Comparison of ENCODE assay signal across 18 cellular contexts in genomic region chr9:35935755-35936509, GRCh38. TPM values are rescaled to one million over a fixed set of nuclear protein-coding genes. Genes with fewer than 3 reads are reported as not detected.
DNase-seq lines count a peak whose midpoint lies in the region; ATAC-seq, FAIRE-seq and TF ChIP-seq lines count a peak whose summit lies in the region.
"Had no signal": no experiment of that assay in that cellular context is flagged by ENCODE, and none has a peak within 500 bp of the region (broad histone marks: within the 10 kb centered on the region; RNA-seq: fewer than 3 reads in every experiment).

No MANE protein-coding gene starts in this region.

- H3K27ac ChIP-seq in A549 (peak overlapping the region in 1 of 2 experiments; percentile 20; a peak in 1 of 6 replicates), GM23248 (peak overlapping the region; percentile 55), astrocyte (ENCODE audit: low read depth, low read length) (peak overlapping the region; percentile 80)
- H3K27ac ChIP-seq: skin epidermis had no signal

- H3K4me1 ChIP-seq in A549 (no peaks in the 10 kb centered on the region), GM23248 (ENCODE audit: insufficient read depth) (peaks cover 36% of the 10 kb centered on the region), astrocyte (ENCODE audit: insufficient read depth, low read length) (peaks cover 26% of the 10 kb centered on the region)

- H3K4me2 ChIP-seq in A549 (0 out of 3 replicates have a peak overlapping the region, but pooled peaks have one; percentile 2), GM23248 (ENCODE audit: unreplicated experiment) (peak overlapping the region; percentile 34), astrocyte (ENCODE audit: low read length) (peak overlapping the region; percentile 48)

- TF ChIP-seq RAD21 in A549 (conservative IDR thresholded peaks at IDR 0.05 in 1 of 2, IDR thresholded peaks at IDR 0.05 in 1 of 2) = no peak

- no peak overlapping the region for H3K9ac ChIP-seq in GM23248
- no peak overlapping the region for H3K9ac ChIP-seq in astrocyte (ENCODE audit: low read length)

- no peak for TF ChIP-seq CTCF in A549 (IDR thresholded peaks at IDR 0.05)
- no peak for TF ChIP-seq CTCF in astrocyte (IDR thresholded peaks at IDR 0.05; ENCODE audit: insufficient read depth, low read depth, low read length)

- H3K36me3 ChIP-seq in GM23248 (ENCODE audit: low read depth) (no peaks in the 10 kb centered on the region), astrocyte (ENCODE audit: insufficient read depth, low read length) (no peaks in the 10 kb centered on the region)

- TF ChIP-seq POLR2A in A549 (IDR thresholded peaks at IDR 0.05; ENCODE audit: low read length) = no peak

- in situ Hi-C loops in GM23248 (cut with MboI) = no loop called here

- no peaks in the 10 kb centered on the region for H3K27me3 ChIP-seq in GM23248 (replicated peaks; ENCODE audit: insufficient read depth)
- no peaks in the 10 kb centered on the region for H3K27me3 ChIP-seq in astrocyte (ENCODE audit: insufficient read depth, low read length)

- WGBS in A549 (ENCODE audit: missing lambda C conversion rate) = 42% methylated on average over 7 of the region's 7 CpGs
- WGBS in GM23248 (ENCODE audit: low coverage in 1 of 2, low lambda C conversion rate in 2 of 2, missing lambda C conversion rate in 2 of 2), 2 experiments = 43 to 44% methylated on average over 7 of the region's 7 CpGs

- H3F3A ChIP-seq in GM23248 (ENCODE audit: insufficient read depth) = peaks cover 24% of the 10 kb centered on the region

- H3K36me3 Mint-ChIP-seq in astrocyte (ENCODE audit: low read depth, unreplicated experiment) = no peaks in the 10 kb centered on the region

- H3K4me3 ChIP-seq in A549 (no peak overlapping the region), GM23248 (no peak overlapping the region), astrocyte (ENCODE audit: insufficient read depth, low read depth, low read length) (no peak overlapping the region)
- H3K4me3 ChIP-seq: skin epidermis had no signal

- no peaks in the 10 kb centered on the region for H4K20me1 ChIP-seq in GM23248 (ENCODE audit: insufficient read depth)
- no peaks in the 10 kb centered on the region for H4K20me1 ChIP-seq in astrocyte (ENCODE audit: insufficient read depth, low read length)

- no peaks in the 10 kb centered on the region for H3K9me3 Mint-ChIP-seq in astrocyte (ENCODE audit: unreplicated experiment)

- H2AFZ ChIP-seq in GM23248 (peak overlapping the region; percentile 16; the same call in 1 of the 2 replicates), astrocyte (ENCODE audit: low read depth, low read length) (no peak overlapping the region)

- TF ChIP-seq EP300 in A549 (IDR thresholded peaks at IDR 0.05) = no peak

- peak overlapping the region; percentile 4 for H3K27ac Mint-ChIP-seq in astrocyte (ENCODE audit: unreplicated experiment)

- CTCF ChIA-PET in A549 (lab: Yijun Ruan, JAX) = interaction anchor here (2.1 to 13.5 kb wide), 3 partner anchors 10 to 87 kb away, joined by 6 to 243 read pairs (median 25); partner anchors contain the start of genes HRCT1 and SPAAR

- H3K79me2 ChIP-seq in GM23248 (ENCODE audit: insufficient read depth) (no peaks in the 10 kb centered on the region), astrocyte (ENCODE audit: insufficient read depth, low read length) (no peaks in the 10 kb centered on the region)

- DNase-seq in A549 (ENCODE audit: low read depth in 1 of 2, low spot score in 1 of 2) (no peak), GM23248 (peak; percentile 66), astrocyte (ENCODE audit: low read depth) (peak; percentile 91), iris pigment epithelial cell (ENCODE audit: low read depth) (peak; percentile 76), NCI-H345 treated with DMSO at 0.1 percent for 48 hours (lab: John Stamatoyannopoulos, UW; ENCODE audit: unreplicated experiment) (no peak), hippocampal formation (lab: John Stamatoyannopoulos, UW) (no peak)
- DNase-seq in stimulated activated CD4-positive, alpha-beta T cell treated with anti-CD3 and anti-CD28 coated beads, Interleukin-2, amount 100 ng/mL, for 48 hours = no peak
- DNase-seq: activated CD8-positive, alpha-beta memory T cell treated with anti-CD3 and anti-CD28 coated beads, Interleukin-2, amount 50 U/mL, for 48 hours; activated naive CD4-positive, alpha-beta T cell treated with anti-CD3 and anti-CD28 coated beads, Interleukin-2, amount 50 U/mL, for 16 hours; DMS53; NCI-H1092; T-helper 1 cell had no signal

- no peak overlapping the region for H3K4me3 Mint-ChIP-seq in astrocyte (ENCODE audit: unreplicated experiment)

- no peak for ATAC-seq in A549
- no peak for ATAC-seq in HG03342 (IDR thresholded peaks at IDR 0.05; ENCODE audit: unreplicated experiment)
- ATAC-seq: activated CD4-positive, CD25-positive, alpha-beta regulatory T cell treated with anti-CD3 and anti-CD28 coated beads, Interleukin-2, amount 50 U/mL, for 24 hours had no signal

- no peaks in the 10 kb centered on the region for H3K27me3 Mint-ChIP-seq in astrocyte (ENCODE audit: low read depth, unreplicated experiment)

- H3K9me3 ChIP-seq in A549 (no peaks in the 10 kb centered on the region), GM23248 (ENCODE audit: low read depth) (no peaks in the 10 kb centered on the region), astrocyte (ENCODE audit: insufficient read depth, low read depth, low read length) (no peaks in the 10 kb centered on the region)

- POLR2A ChIA-PET in A549 (lab: Yijun Ruan, JAX) = interaction anchor here (0.8 kb wide), 1 partner anchor 10 kb away, joined by 3 read pairs; no protein-coding TSS in a partner anchor

- H3K9me2 ChIP-seq in GM23248 (ENCODE audit: insufficient read depth) = no peaks in the 10 kb centered on the region

- H3K4me1 Mint-ChIP-seq in astrocyte (ENCODE audit: low read depth, unreplicated experiment) = peaks cover 28% of the 10 kb centered on the region

- FAIRE-seq in A549 (lab: Jason Lieb, UNC) (no peak), astrocyte (lab: Jason Lieb, UNC) (peak; percentile 73)

TF ChIP-seq in A549, 52 proteins besides CTCF, POLR2A, EP300 and RAD21:
- TF ChIP-seq NPAS2 (CRISPR knock-in tag; IDR thresholded peaks at IDR 0.05; ENCODE audit: borderline replicate concordance) (no peak), TP53 (CRISPR knock-in tag; IDR thresholded peaks at IDR 0.05) (no peak), NR3C1 (IDR thresholded peaks at IDR 0.05) (no peak), ZSCAN20 (CRISPR knock-in tag; IDR thresholded peaks at IDR 0.05) (no peak), BHLHE40 (IDR thresholded peaks at IDR 0.05; ENCODE audit: low read depth, low read length) (no peak), USF2 (IDR thresholded peaks at IDR 0.05) (no peak), CBX2 (IDR thresholded peaks at IDR 0.05; ENCODE audit: borderline replicate concordance, low read depth) (no peak), RARB (CRISPR knock-in tag; IDR thresholded peaks at IDR 0.05) (no peak), MAX (IDR thresholded peaks at IDR 0.05) (no peak)

RNA-seq across cellular contexts. Expression of gene OR2S2, which starts 22.0 kb away (rescaled TPM):
- polyA plus RNA-seq in A549 (2011; rRNA removed) = not detected in 2 replicates
- not detected in 2 replicates for polyA plus RNA-seq in A549 (2012; cell fraction: cytosol; rRNA removed)
- polyA plus RNA-seq in A549 (2012; cell fraction: nucleus; rRNA removed) = not detected in 2 replicates
- not detected in 3 replicates for polyA plus RNA-seq in A549 (2017; fragmentation: RNase III; extraction: RNeasy Plus Mini Kit Qiagen cat#74134 plus additional on column Dnase treatment)
- polyA minus RNA-seq in A549 (2011; rRNA and poly(A)+ RNA removed) = not detected in 2 replicates
- total RNA-seq in GM23248 (2014; rRNA removed; shearing (Covaris generic)) = 0.11 TPM in 1 of 2 replicates, not detected in the other
- polyA plus RNA-seq in GM23248 (2016; fragmentation: Nextera tagmentation; extraction: Ambion mirVana) = 0.30 and 0.67 TPM in 2 replicates
- not detected in 2 replicates for total RNA-seq in astrocyte
- total RNA-seq: cerebellum, epithelial cell of proximal tubule, subcutaneous adipose tissue had no signal

RNA-seq across cellular contexts. Expression of gene SPAAR, which starts 26.6 kb away (rescaled TPM):
- polyA plus RNA-seq in A549 (2011; rRNA removed) (0.05 TPM in 1 of 2 replicates, not detected in the other), A549 (2017; fragmentation: RNase III; extraction: RNeasy Plus Mini Kit Qiagen cat#74134 plus additional on column Dnase treatment) (not detected in 3 replicates), GM23248 (2016; fragmentation: Nextera tagmentation; extraction: Ambion mirVana) (0.23 and 0.39 TPM in 2 replicates)
- 0.03 and 0.04 TPM in 2 replicates for polyA plus RNA-seq in A549 (2012; cell fraction: cytosol; rRNA removed)
- polyA plus RNA-seq in A549 (2012; cell fraction: nucleus; rRNA removed) = 0.05 and 0.10 TPM in 2 replicates
- polyA minus RNA-seq in A549 (2011; rRNA and poly(A)+ RNA removed) = not detected in 2 replicates
- not detected in 2 replicates for total RNA-seq in GM23248 (2014; rRNA removed; shearing (Covaris generic))
- 0.17 and 0.18 TPM in 2 replicates for total RNA-seq in astrocyte

RNA-seq across cellular contexts. Expression of gene HRCT1, which starts 29.9 kb away (rescaled TPM):
- 0.21 TPM in 1 of 2 replicates, not detected in the other for polyA plus RNA-seq in A549 (2011; rRNA removed)
- 0.32 and 0.36 TPM in 2 replicates for polyA plus RNA-seq in A549 (2012; cell fraction: cytosol; rRNA removed)
- 0.47 and 0.76 TPM in 2 replicates for polyA plus RNA-seq in A549 (2012; cell fraction: nucleus; rRNA removed)
- polyA plus RNA-seq in A549 (2017; fragmentation: RNase III; extraction: RNeasy Plus Mini Kit Qiagen cat#74134 plus additional on column Dnase treatment) = 0.22 to 0.41 TPM in 2 of 3 replicates, not detected in the other
- polyA minus RNA-seq in A549 (2011; rRNA and poly(A)+ RNA removed) = not detected in 2 replicates
- 0.76 and 1.2 TPM in 2 replicates for total RNA-seq in GM23248 (2014; rRNA removed; shearing (Covaris generic))
- polyA plus RNA-seq in GM23248 (2016; fragmentation: Nextera tagmentation; extraction: Ambion mirVana) = 3.4 and 3.6 TPM in 2 replicates
- total RNA-seq in astrocyte = 0.39 and 0.62 TPM in 2 replicates
- total RNA-seq: cerebellum, epithelial cell of proximal tubule had no signal

Comparison
In these comparisons a context has a peak if more than half of its experiments do, and no peak if none do; other contexts are left out.
1. DNase-seq: peak in GM23248 (single experiment), astrocyte (single experiment) and iris pigment epithelial cell (single experiment); none in A549 (0 of 2), NCI-H345 treated with DMSO at 0.1 percent for 48 hours (single experiment), hippocampal formation (0 of 2) and stimulated activated CD4-positive, alpha-beta T cell treated with anti-CD3 and anti-CD28 coated beads, Interleukin-2, amount 100 ng/mL, for 48 hours (0 of 2).
2. Peak in every context shown above with its lines, with median percentiles within 50 percentile points of each other: H3K4me2 ChIP-seq.